Comparison of ENCODE assay signal across 32 cellular contexts in the genomic region with DNA sequence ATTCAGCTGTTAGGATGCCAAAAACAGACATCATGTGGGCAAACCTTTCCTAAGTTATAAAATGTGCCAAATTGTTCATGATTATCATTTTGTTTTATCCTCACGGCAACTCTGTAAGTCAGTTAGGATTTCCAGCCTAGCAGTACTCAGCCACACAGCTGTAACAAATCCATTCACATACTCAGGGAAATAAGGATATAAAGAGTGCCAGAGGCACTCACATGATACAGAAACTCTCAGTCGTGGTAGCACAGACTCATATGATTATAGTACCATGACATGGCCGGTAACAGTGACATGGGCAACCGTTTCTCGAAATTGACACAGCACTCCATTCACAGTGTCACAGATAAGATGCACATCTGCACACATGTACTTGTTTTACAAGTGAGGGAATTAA.
"Had no signal": no experiment of that assay in that cellular context is flagged by ENCODE, and none has a peak within 500 bp of the region (broad histone marks: within the 10 kb centered on the region; RNA-seq: fewer than 3 reads in every experiment).

No MANE protein-coding gene starts in this region.

- H3K36me3 Mint-ChIP-seq: activated naive CD4-positive, alpha-beta T cell treated with anti-CD3 and anti-CD28 coated beads, Interleukin-2, amount 50 U/mL, for 72 hours; brain; IgD-negative memory B cell; T-cell had no signal

- H3K4me2 ChIP-seq: PC-9 had no signal

- H3K4me3 ChIP-seq: PC-9 had no signal

- H3K27ac Mint-ChIP-seq: activated CD4-positive, alpha-beta T cell treated with anti-CD3 and anti-CD28 coated beads, Interleukin-2, amount 10 ng/mL, durations not matched to agents 24 days and 14 days; activated naive CD4-positive, alpha-beta T cell treated with anti-CD3 and anti-CD28 coated beads for 36 hours; activated naive CD4-positive, alpha-beta T cell treated with anti-CD3 and anti-CD28 coated beads, Interleukin-2, amount 50 U/mL, for 72 hours; activated T-helper 1 cell treated with anti-CD3 and anti-CD28 coated beads, Interleukin-12 subunit alpha, Interleukin-12 subunit beta, Interleukin-2, Interleukin-4 antibody, amounts not matched to agents 30 ng/mL and 10 ng/mL and 1 ng/mL, durations not matched to agents 14 hours and 24 hours and 36 hours; IgD-negative memory B cell; T-cell; T-helper 17 cell had no signal

- H3K27ac ChIP-seq: PC-9, RWPE1, VCaP had no signal

- DNase-seq: activated CD4-positive, alpha-beta T cell treated with anti-CD3 and anti-CD28 coated beads, Interleukin-2, amount 10 ng/mL, durations not matched to agents 24 days and 14 days; activated CD4-positive, alpha-beta T cell treated with anti-CD3 and anti-CD28 coated beads, Interleukin-2, amount 50 U/mL, for 48 hours; activated CD4-positive, CD25-positive, alpha-beta regulatory T cell; activated CD8-positive, alpha-beta memory T cell treated with anti-CD3 and anti-CD28 coated beads, Interleukin-2, amount 50 U/mL, for 4 hours; activated gamma-delta T cell treated with Interleukin-2 at 50 U/mL for 16 hours; activated naive CD4-positive, alpha-beta T cell treated with anti-CD3 and anti-CD28 coated beads for 36 hours; activated T-cell treated with anti-CD3 and anti-CD28 coated beads for 4 hours; activated T-cell treated with anti-CD3 and anti-CD28 coated beads, Interleukin-2, amount 50 U/mL, for 4 hours; Karpas-422; KBM-7; NCI-H1092; NCI-H1436 treated with DMSO at 0.1 percent for 48 hours; NCI-H1694 treated with DMSO at 0.1 percent for 48 hours; NCI-H2029; NCI-H2171; NCI-H510A; NCI-H526; NCI-H748 treated with DMSO at 0.1 percent for 48 hours; NK-92 treated with Interleukin-12 subunit alpha and Interleukin-12 subunit beta, amount 100 ng/mL, for 24 hours; PC-9; SIG-M5; T-cell; T-helper 17 cell; T-helper 9 cell had no signal

- H3K27me3 Mint-ChIP-seq: activated CD4-positive, alpha-beta T cell treated with anti-CD3 and anti-CD28 coated beads, Interleukin-2, amount 10 ng/mL, durations not matched to agents 24 days and 14 days; IgD-negative memory B cell; T-cell; T-helper 17 cell had no signal

- H3K4me1 Mint-ChIP-seq: activated CD4-positive, alpha-beta T cell treated with anti-CD3 and anti-CD28 coated beads, Interleukin-2, amount 10 ng/mL, durations not matched to agents 24 days and 14 days; IgD-negative memory B cell; T-cell; T-helper 17 cell had no signal

- H2AFZ ChIP-seq: PC-9 had no signal

- H3K9me3 Mint-ChIP-seq: activated CD4-positive, alpha-beta T cell treated with anti-CD3 and anti-CD28 coated beads, Interleukin-2, amount 10 ng/mL, durations not matched to agents 24 days and 14 days; activated naive CD4-positive, alpha-beta T cell treated with anti-CD3 and anti-CD28 coated beads for 36 hours; activated T-helper 1 cell treated with anti-CD3 and anti-CD28 coated beads, Interleukin-12 subunit alpha, Interleukin-12 subunit beta, Interleukin-2, Interleukin-4 antibody, amounts not matched to agents 30 ng/mL and 10 ng/mL and 1 ng/mL, durations not matched to agents 14 hours and 24 hours and 36 hours; brain; T-cell had no signal

- ATAC-seq: activated naive CD4-positive, alpha-beta T cell treated with anti-CD3 and anti-CD28 coated beads, Interleukin-2, amount 50 U/mL, for 72 hours; activated T-cell treated with anti-CD3 and anti-CD28 coated beads, Interleukin-2, amount 50 U/mL, for 4 hours; Right ventricle myocardium inferior; SK-N-SH treated with all-trans-retinoic acid at 6 μM for 48 hours; T-cell; T-helper 17 cell had no signal

- H3K4me3 Mint-ChIP-seq: activated CD4-positive, alpha-beta T cell treated with anti-CD3 and anti-CD28 coated beads, Interleukin-2, amount 10 ng/mL, durations not matched to agents 24 days and 14 days; activated naive CD4-positive, alpha-beta T cell treated with anti-CD3 and anti-CD28 coated beads for 36 hours; activated T-cell treated with anti-CD3 and anti-CD28 coated beads, Interleukin-2, amount 50 U/mL, for 4 hours; activated T-helper 1 cell treated with anti-CD3 and anti-CD28 coated beads, Interleukin-12 subunit alpha, Interleukin-12 subunit beta, Interleukin-2, Interleukin-4 antibody, amounts not matched to agents 30 ng/mL and 10 ng/mL and 1 ng/mL, durations not matched to agents 14 hours and 24 hours and 36 hours; brain; IgD-negative memory B cell; T-cell; T-helper 17 cell had no signal
